In genomic region chr13:113917523-113918371, GRCh38 we compare ENCODE assay signal across 20 cellular contexts. TPM values are rescaled to one million over a fixed set of nuclear protein-coding genes. Genes with fewer than 3 reads are reported as not detected.
A peak's percentile ranks its signal among the peaks of the same experiment; 100 is the strongest.
DNase-seq lines count a peak whose midpoint lies in the region; ATAC-seq and TF ChIP-seq lines count a peak whose summit lies in the region.
"Had no signal": no experiment of that assay in that cellular context is flagged by ENCODE, and none has a peak within 500 bp of the region (broad histone marks: within the 10 kb centered on the region; RNA-seq: fewer than 3 reads in every experiment).

No MANE protein-coding gene starts in this region.

- TF ChIP-seq CTCF in right atrium auricular region (IDR thresholded peaks at IDR 0.05) (no peak), esophagus muscularis mucosa (IDR thresholded peaks at IDR 0.05) (no peak), vagina (IDR thresholded peaks at IDR 0.05) (no peak)

- no peak for TF ChIP-seq POLR2A in esophagus muscularis mucosa (IDR thresholded peaks at IDR 0.05; ENCODE audit: low read depth)
- no peak for TF ChIP-seq POLR2A in vagina (IDR thresholded peaks at IDR 0.05)

- H3K4me1 Mint-ChIP-seq in CD8-positive, alpha-beta memory T cell = peaks cover 0 to 1% (median 0%) of the 10 kb centered on the region in 3 donors

- H3K36me3 Mint-ChIP-seq in CD8-positive, alpha-beta memory T cell = peaks cover 0 to 17% (median 2%) of the 10 kb centered on the region in 3 donors

- H3K4me3 ChIP-seq in right atrium auricular region (no peak overlapping the region), esophagus muscularis mucosa (no peak overlapping the region), vagina (no peak overlapping the region)
- H3K4me3 ChIP-seq in CD8-positive, alpha-beta memory T cell (ENCODE audit: low read length) = no peak overlapping the region
- H3K4me3 ChIP-seq: body of pancreas, esophagus squamous epithelium, gastroesophageal sphincter had no signal

- ATAC-seq in Right ventricle myocardium inferior = no peak
- ATAC-seq: activated naive CD8-positive, alpha-beta T cell treated with anti-CD3 and anti-CD28 coated beads, Interleukin-2, amount 50 U/mL, for 24 hours; body of pancreas; effector memory CD8-positive, alpha-beta T cell; gastroesophageal sphincter had no signal

- peaks cover 0 to 11% of the 10 kb centered on the region in 2 donors for H3K9me3 ChIP-seq in right atrium auricular region
- H3K9me3 ChIP-seq in esophagus muscularis mucosa = peaks cover 0 to 6% (median 1%) of the 10 kb centered on the region in 4 donors
- no peaks in the 10 kb centered on the region for H3K9me3 ChIP-seq in vagina
- no peaks in the 10 kb centered on the region for H3K9me3 ChIP-seq in CD8-positive, alpha-beta memory T cell (ENCODE audit: low read length)
- H3K9me3 ChIP-seq: body of pancreas, gastroesophageal sphincter had no signal

- no peaks in the 10 kb centered on the region for H3K36me3 ChIP-seq in right atrium auricular region
- H3K36me3 ChIP-seq in esophagus muscularis mucosa = no peaks in the 10 kb centered on the region
- no peaks in the 10 kb centered on the region for H3K36me3 ChIP-seq in vagina
- H3K36me3 ChIP-seq in CD8-positive, alpha-beta memory T cell (ENCODE audit: insufficient read depth, low read length) = no peaks in the 10 kb centered on the region
- H3K36me3 ChIP-seq: esophagus squamous epithelium, gastroesophageal sphincter had no signal

- no peak overlapping the region for H3K4me3 Mint-ChIP-seq in CD8-positive, alpha-beta memory T cell
- H3K4me3 Mint-ChIP-seq: activated naive CD8-positive, alpha-beta T cell treated with anti-CD3 and anti-CD28 coated beads, Interleukin-2, amount 50 U/mL, for 24 hours; CD14-positive monocyte; effector memory CD8-positive, alpha-beta T cell had no signal

- intact Hi-C loops in Right ventricle myocardium inferior (cut with DNase I) = no loop called here
- intact Hi-C loops in esophagus muscularis mucosa (cut with DNase I) = no loop called here
- intact Hi-C loops in posterior vena cava (cut with DNase I) = no loop called here
- intact Hi-C loops in vagina (cut with DNase I) = no loop called here

- DNase-seq in right atrium auricular region (ENCODE audit: low spot score) (peak; percentile 23), Right ventricle myocardium inferior (ENCODE audit: missing footprints) (no peak), esophagus muscularis mucosa (ENCODE audit: extremely low spot score) (peak; percentile 53), posterior vena cava (ENCODE audit: low spot score) (peak; percentile 69), vagina (ENCODE audit: extremely low spot score in 2 of 2) (peak; percentile 77 to 94), NCI-H526 treated with DMSO at 0.1 percent for 48 hours (lab: John Stamatoyannopoulos, UW) (no peak), NCI-H1694 (lab: John Stamatoyannopoulos, UW) (no peak)
- DNase-seq in CD8-positive, alpha-beta memory T cell = no peak
- DNase-seq: activated naive CD8-positive, alpha-beta T cell treated with anti-CD3 and anti-CD28 coated beads, Interleukin-2, amount 50 U/mL, for 24 hours; body of pancreas; DMS 273 treated with DMSO at 0.1 percent for 48 hours; effector memory CD8-positive, alpha-beta T cell; esophagus squamous epithelium; HCEC 1CT; NCI-H1694 treated with DMSO at 0.1 percent for 48 hours; right cardiac atrium; T-helper 9 cell had no signal

- peaks cover 55 to 73% of the 10 kb centered on the region in 2 donors for H3K27me3 Mint-ChIP-seq in CD8-positive, alpha-beta memory T cell

- TF ChIP-seq EP300 in esophagus muscularis mucosa (IDR thresholded peaks at IDR 0.05) = no peak

- peaks cover 8 to 13% (median 10%) of the 10 kb centered on the region in 5 donors for H3K9me3 Mint-ChIP-seq in CD8-positive, alpha-beta memory T cell

- H3K4me1 ChIP-seq in right atrium auricular region = no peaks in the 10 kb centered on the region
- H3K4me1 ChIP-seq in esophagus muscularis mucosa = peaks cover 0 to 39% (median 25%) of the 10 kb centered on the region in 4 donors
- peaks cover 8% of the 10 kb centered on the region for H3K4me1 ChIP-seq in vagina
- H3K4me1 ChIP-seq in CD8-positive, alpha-beta memory T cell (ENCODE audit: insufficient read depth, low read length) = no peaks in the 10 kb centered on the region
- H3K4me1 ChIP-seq: body of pancreas, esophagus squamous epithelium had no signal

- H3K27ac ChIP-seq in right atrium auricular region (no peak overlapping the region), esophagus muscularis mucosa (replicated peaks in 1 of 4) (no peak overlapping the region), vagina (no peak overlapping the region)
- H3K27ac ChIP-seq in CD8-positive, alpha-beta memory T cell (ENCODE audit: low read depth, low read length) = no peak overlapping the region
- H3K27ac ChIP-seq: body of pancreas had no signal

- H3K27ac Mint-ChIP-seq in CD8-positive, alpha-beta memory T cell = no peak overlapping the region
- H3K27ac Mint-ChIP-seq: activated naive CD8-positive, alpha-beta T cell treated with anti-CD3 and anti-CD28 coated beads, Interleukin-2, amount 50 U/mL, for 24 hours; effector memory CD8-positive, alpha-beta T cell had no signal

- 94% methylated on average over 16 of the region's 29 CpGs for WGBS in esophagus muscularis mucosa

- CTCF ChIA-PET in CD8-positive, alpha-beta memory T cell (lab: Charles Lee) = no interaction called here

- POLR2A ChIA-PET in CD8-positive, alpha-beta memory T cell (lab: Charles Lee) = no interaction called here

- H3K27me3 ChIP-seq in right atrium auricular region = no peaks in the 10 kb centered on the region
- H3K27me3 ChIP-seq in esophagus muscularis mucosa = peaks cover 0 to 6% (median 0%) of the 10 kb centered on the region in 4 donors
- H3K27me3 ChIP-seq in vagina = no peaks in the 10 kb centered on the region
- H3K27me3 ChIP-seq in CD8-positive, alpha-beta memory T cell (ENCODE audit: insufficient read depth, low read length, poor library complexity, severe bottlenecking) = peaks cover 32% of the 10 kb centered on the region
- H3K27me3 ChIP-seq: body of pancreas, gastroesophageal sphincter had no signal

RNA-seq across cellular contexts. Expression of gene GAS6, which starts 53.9 kb away (rescaled TPM):
- total RNA-seq in right atrium auricular region (100 to 1,000 TPM; 206 to 254 TPM), Right ventricle myocardium inferior (189 TPM), esophagus muscularis mucosa (100 to 1,000 TPM; 241 to 459 (median 346) TPM), posterior vena cava (100 to 1,000 TPM; 201 to 215 TPM), vagina (215 TPM)
- total RNA-seq in CD8-positive, alpha-beta memory T cell = under 1 TPM; 0.42 to 0.50 TPM
- 0.47 TPM for polyA plus RNA-seq in CD8-positive, alpha-beta memory T cell

RNA-seq across cellular contexts. Expression of gene C13orf46, which starts 56.1 kb away (rescaled TPM):
- 1 to 10 TPM in 1 of 2 donors, under 1 TPM in 1; 0.59 to 2.7 TPM for total RNA-seq in right atrium auricular region
- 0.32 TPM for total RNA-seq in Right ventricle myocardium inferior
- total RNA-seq in esophagus muscularis mucosa = 1 to 10 TPM in 2 of 4 donors, under 1 TPM in 2; 0.17 to 2.1 (median 0.89) TPM
- total RNA-seq in posterior vena cava = 1 to 10 TPM; 1.2 to 1.9 TPM
- total RNA-seq in vagina = not detected
- total RNA-seq in CD8-positive, alpha-beta memory T cell = 1 to 10 TPM; 1.2 to 1.8 TPM
- polyA plus RNA-seq in CD8-positive, alpha-beta memory T cell = 2.2 TPM
- total RNA-seq: esophagus squamous epithelium had no signal
- polyA plus RNA-seq: keratinocyte had no signal

Comparison
In these comparisons a context has a peak if more than half of its experiments do, and no peak if none do; other contexts are left out.
1. DNase-seq: peak in right atrium auricular region (single experiment), esophagus muscularis mucosa (single experiment), posterior vena cava (single experiment) and vagina (2 of 2); none in Right ventricle myocardium inferior (single experiment), NCI-H526 treated with DMSO at 0.1 percent for 48 hours (single experiment), NCI-H1694 (single experiment) and CD8-positive, alpha-beta memory T cell (0 of 5).
2. RNA of gene GAS6, which starts 53.9 kb away (total RNA-seq): 241 to 459 TPM in esophagus muscularis mucosa, 206 to 254 TPM in right atrium auricular region, 215 TPM in vagina (single experiment), 201 to 215 TPM in posterior vena cava and 189 TPM in Right ventricle myocardium inferior (single experiment); 0.42 to 0.50 TPM in CD8-positive, alpha-beta memory T cell; every median in the first group is over 100 times any median in the second.